In the genomic region with DNA sequence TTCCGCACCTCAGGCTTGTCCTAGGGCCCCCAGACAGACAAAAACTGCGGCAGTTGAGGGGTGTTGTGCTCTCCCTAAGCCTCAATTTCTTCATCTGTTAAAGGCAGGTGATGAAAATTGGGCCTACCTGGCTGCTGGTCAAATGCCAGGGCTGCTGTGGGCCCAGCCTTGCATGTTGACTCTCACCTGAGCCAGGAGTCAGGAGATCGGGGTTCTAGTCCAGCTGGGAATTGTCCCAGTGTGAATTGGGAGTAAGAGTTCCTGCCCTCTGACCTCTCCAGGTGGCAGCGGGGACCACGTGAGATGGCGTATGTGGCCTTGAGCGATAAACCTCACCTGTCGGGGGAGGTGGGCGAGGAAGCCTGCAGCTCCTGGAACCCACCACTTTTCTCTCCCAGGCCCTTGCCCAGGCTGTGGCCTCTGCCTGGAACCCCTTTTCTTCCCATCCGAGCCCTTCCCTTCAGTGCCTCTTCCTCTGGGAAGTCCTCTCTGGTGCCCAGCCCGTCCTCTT, we compare ENCODE assay signal across 9 cellular contexts.
DNase-seq lines count a peak whose midpoint lies in the region; ATAC-seq and TF ChIP-seq lines count a peak whose summit lies in the region.
"Had no signal": no experiment of that assay in that cellular context is flagged by ENCODE, and none has a peak within 500 bp of the region (broad histone marks: within the 10 kb centered on the region; RNA-seq: fewer than 3 reads in every experiment).

No MANE protein-coding gene starts in this region.

- no peak for ATAC-seq in activated T-cell treated with anti-CD3 and anti-CD28 coated beads, Interleukin-2, amount 50 U/mL, for 4 hours
- no peak for ATAC-seq in activated CD4-positive, CD25-positive, alpha-beta regulatory T cell treated with anti-CD3 and anti-CD28 coated beads, Interleukin-2, amount 50 U/mL, for 24 hours
- ATAC-seq in GM21381 (IDR thresholded peaks at IDR 0.05; ENCODE audit: unreplicated experiment) = no peak

- TF ChIP-seq CTCF in choroid plexus epithelial cell (conservative IDR thresholded peaks at IDR 0.05; ENCODE audit: low read depth, low read length) (no peak), tibial artery (IDR thresholded peaks at IDR 0.05) (no peak)

- H3K4me1 ChIP-seq in mononuclear cell (ENCODE audit: insufficient read depth, low read length) (peaks cover 30% of the 10 kb centered on the region), tibial artery (peaks cover 11 to 82% (median 74%) of the 10 kb centered on the region in 4 donors)

- peak overlapping the region; percentile 51 for H3K4me3 ChIP-seq in choroid plexus epithelial cell (ENCODE audit: low read depth, low read length)
- peak overlapping the region; percentile 46 for H3K4me3 ChIP-seq in mononuclear cell (ENCODE audit: low read length)
- H3K4me3 ChIP-seq in tibial artery = peak overlapping the region; percentile 49 to 56

- H3K9me3 Mint-ChIP-seq in activated T-cell treated with anti-CD3 and anti-CD28 coated beads, Interleukin-2, amount 50 U/mL, for 24 hours = no peaks in the 10 kb centered on the region
- no peaks in the 10 kb centered on the region for H3K9me3 Mint-ChIP-seq in activated T-cell treated with anti-CD3 and anti-CD28 coated beads, Interleukin-2, amount 50 U/mL, for 4 hours
- H3K9me3 Mint-ChIP-seq: CD4-positive, CD25-positive, alpha-beta regulatory T cell had no signal

- H3K27ac Mint-ChIP-seq in activated T-cell treated with anti-CD3 and anti-CD28 coated beads, Interleukin-2, amount 50 U/mL, for 24 hours = no peak overlapping the region

- POLR2A ChIA-PET in HEK293T (lab: Yijun Ruan, JAX) = interaction anchor here (1.6 to 4.0 kb wide), 3 partner anchors 13 to 144 kb away, joined by 5 to 14 read pairs (median 7); a partner anchor contains a TSS

- peaks cover 31% of the 10 kb centered on the region for H3K4me1 Mint-ChIP-seq in activated T-cell treated with anti-CD3 and anti-CD28 coated beads, Interleukin-2, amount 50 U/mL, for 24 hours (ENCODE audit: low read depth)
- H3K4me1 Mint-ChIP-seq in activated T-cell treated with anti-CD3 and anti-CD28 coated beads, Interleukin-2, amount 50 U/mL, for 4 hours (ENCODE audit: low read depth) = peaks cover 12% of the 10 kb centered on the region

- H3K27me3 ChIP-seq in mononuclear cell (ENCODE audit: insufficient read depth, low read length) (no peaks in the 10 kb centered on the region), tibial artery (no peaks in the 10 kb centered on the region)

- no peaks in the 10 kb centered on the region for H3K27me3 Mint-ChIP-seq in activated T-cell treated with anti-CD3 and anti-CD28 coated beads, Interleukin-2, amount 50 U/mL, for 24 hours
- H3K27me3 Mint-ChIP-seq in activated T-cell treated with anti-CD3 and anti-CD28 coated beads, Interleukin-2, amount 50 U/mL, for 4 hours (ENCODE audit: low read depth) = peaks cover 2% of the 10 kb centered on the region
- H3K27me3 Mint-ChIP-seq: CD4-positive, CD25-positive, alpha-beta regulatory T cell had no signal

- intact Hi-C loops in tibial artery (cut with DNase I; ENCODE audit: low total_unique reads) = loop anchor here (5.0 kb wide), 1 partner anchor 161 kb away; no protein-coding TSS in a partner anchor

- H3K9me3 ChIP-seq in mononuclear cell (ENCODE audit: low read depth, low read length) (no peaks in the 10 kb centered on the region), tibial artery (no peaks in the 10 kb centered on the region)

- no peaks in the 10 kb centered on the region for H3K36me3 Mint-ChIP-seq in activated T-cell treated with anti-CD3 and anti-CD28 coated beads, Interleukin-2, amount 50 U/mL, for 24 hours (ENCODE audit: low read depth)
- no peaks in the 10 kb centered on the region for H3K36me3 Mint-ChIP-seq in activated T-cell treated with anti-CD3 and anti-CD28 coated beads, Interleukin-2, amount 50 U/mL, for 4 hours (ENCODE audit: insufficient read depth)
- H3K36me3 Mint-ChIP-seq: CD4-positive, CD25-positive, alpha-beta regulatory T cell had no signal

- H3K4me3 Mint-ChIP-seq in activated T-cell treated with anti-CD3 and anti-CD28 coated beads, Interleukin-2, amount 50 U/mL, for 24 hours = peak overlapping the region; percentile 36
- H3K4me3 Mint-ChIP-seq in activated T-cell treated with anti-CD3 and anti-CD28 coated beads, Interleukin-2, amount 50 U/mL, for 4 hours = no peak overlapping the region

- H3K27ac ChIP-seq in tibial artery = peak overlapping the region; percentile 90 to 93

- CTCF ChIA-PET in HEK293T (lab: Yijun Ruan, JAX) = no interaction called here

- no peak for DNase-seq in activated T-cell treated with anti-CD3 and anti-CD28 coated beads, Interleukin-2, amount 50 U/mL, for 24 hours
- no peak for DNase-seq in activated T-cell treated with anti-CD3 and anti-CD28 coated beads, Interleukin-2, amount 50 U/mL, for 4 hours
- no peak for DNase-seq in choroid plexus epithelial cell (ENCODE audit: low read depth)
- peak in 1 of 2 donors; percentile 21 for DNase-seq in tibial artery
- DNase-seq in HEK293T (ENCODE audit: extremely low spot score) = no peak

- no peaks in the 10 kb centered on the region for H3K36me3 ChIP-seq in tibial artery

TF ChIP-seq in HEK293T, 16 proteins besides CTCF, POLR2A, EP300 and RAD21:
- TF ChIP-seq CTBP1 (IDR thresholded peaks at IDR 0.05; ENCODE audit: borderline replicate concordance) (no peak), ELF4 (IDR thresholded peaks at IDR 0.05) (no peak), FOXK2 (IDR thresholded peaks at IDR 0.05) (no peak), SP1 (IDR thresholded peaks at IDR 0.05) (no peak), LEF1 (IDR thresholded peaks at IDR 0.05; ENCODE audit: borderline replicate concordance) (no peak)
TF ChIP-seq in HEK293T: peak in this region for 0.
